Comparison of ENCODE assay signal across 31 cellular contexts in the genomic region with DNA sequence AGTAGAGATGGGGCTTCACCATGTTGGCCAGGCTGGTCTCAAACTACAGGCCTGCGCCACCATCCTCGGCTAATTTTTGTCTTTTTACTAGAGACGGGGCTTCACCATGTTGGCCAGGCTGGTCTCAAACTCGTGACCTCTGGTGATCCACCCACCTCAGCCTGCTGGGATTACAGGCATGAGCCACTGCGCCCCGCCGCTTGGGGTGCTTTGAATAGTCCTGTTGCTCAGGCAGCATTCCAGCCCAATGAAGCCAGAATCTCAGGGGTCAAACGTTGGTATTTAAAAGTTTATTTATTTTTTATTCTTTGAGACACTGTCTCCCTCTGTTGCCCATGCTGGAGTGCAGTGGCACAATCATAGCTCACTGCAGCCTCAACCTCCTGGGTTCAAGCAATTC. TPM values are rescaled to one million over a fixed set of nuclear protein-coding genes. Genes with fewer than 3 reads are reported as not detected.
"Had no signal": no experiment of that assay in that cellular context is flagged by ENCODE, and none has a peak within 500 bp of the region (broad histone marks: within the 10 kb centered on the region; RNA-seq: fewer than 3 reads in every experiment).

No MANE protein-coding gene starts in this region.

- DNase-seq: activated CD4-positive, alpha-beta memory T cell treated with anti-CD3 and anti-CD28 coated beads, Interleukin-2, amount 10 ng/mL, durations not matched to agents 7 days and 5 days; activated CD4-positive, alpha-beta T cell treated with anti-CD3 and anti-CD28 coated beads for 1 hour; activated CD4-positive, alpha-beta T cell treated with anti-CD3 and anti-CD28 coated beads for 48 hours; activated CD4-positive, CD25-positive, alpha-beta regulatory T cell; activated naive CD4-positive, alpha-beta T cell treated with anti-CD3 and anti-CD28 coated beads, Interleukin-2, amount 10 ng/mL, durations not matched to agents 7 days and 5 days; activated naive CD8-positive, alpha-beta T cell treated with anti-CD3 and anti-CD28 coated beads, Interleukin-2, amount 50 U/mL, for 24 hours; activated T-cell treated with anti-CD3 and anti-CD28 coated beads for 4 hours; activated T-cell treated with anti-CD3 and anti-CD28 coated beads, Interleukin-2, amount 50 U/mL, for 4 hours; anterior cingulate cortex; caudate nucleus; NCI-H1092 treated with DMSO at 0.1 percent for 48 hours; NCI-H1417; NCI-H146; NCI-H187; NCI-H2029 treated with DMSO at 0.1 percent for 48 hours; NCI-H2107; NCI-H2171; NCI-H510A; NCI-H526; NCI-H748 treated with DMSO at 0.1 percent for 48 hours; NK-92 treated with Interleukin-12 subunit alpha and Interleukin-12 subunit beta, amount 100 ng/mL, for 24 hours; PC-3; Peyer's patch; RPMI8226; SIG-M5; SW 1271; T-helper 1 cell; T1000; WERI-Rb-1 had no signal

- H3K4me1 ChIP-seq: Peyer's patch had no signal

- H3K36me3 ChIP-seq: Peyer's patch, WERI-Rb-1 had no signal

- H3K27ac ChIP-seq: Peyer's patch, WERI-Rb-1 had no signal

- H3K4me3 ChIP-seq: Peyer's patch had no signal

- H3K27me3 ChIP-seq: Peyer's patch had no signal

- ATAC-seq: activated naive CD8-positive, alpha-beta T cell treated with anti-CD3 and anti-CD28 coated beads, Interleukin-2, amount 50 U/mL, for 24 hours; activated T-cell treated with anti-CD3 and anti-CD28 coated beads, Interleukin-2, amount 50 U/mL, for 4 hours; PC-3; Right ventricle myocardium inferior had no signal

- H3K9me3 ChIP-seq: Peyer's patch had no signal

RNA-seq across cellular contexts. Expression of gene KCNG1, which starts 53.0 kb away (rescaled TPM):
- total RNA-seq: T-helper 2 cell treated with Interferon-gamma antibody and Interleukin-4, amounts not matched to agents 100 ng/mL and 5 ng/mL, for 36 hours had no signal
